ENCODE assay signal across 10 cellular contexts in genomic region chr13:110869231-110869804, GRCh38. TPM values are rescaled to one million over a fixed set of nuclear protein-coding genes. Genes with fewer than 3 reads are reported as not detected.
DNase-seq lines count a peak whose midpoint lies in the region; ATAC-seq, FAIRE-seq and TF ChIP-seq lines count a peak whose summit lies in the region.
"Had no signal": no experiment of that assay in that cellular context is flagged by ENCODE, and none has a peak within 500 bp of the region (broad histone marks: within the 10 kb centered on the region; RNA-seq: fewer than 3 reads in every experiment).

No MANE protein-coding gene starts in this region.

- TF ChIP-seq EP300 in A549 (IDR thresholded peaks at IDR 0.05) = no peak

- H3K27ac Mint-ChIP-seq in dendritic cell treated with granulocyte-macrophage colony-stimulating factor and Interleukin-4, amounts not matched to agents 40 ng/mL and 50 ng/mL, for 4 days = peak overlapping the region; percentile 80
- H3K27ac Mint-ChIP-seq: activated naive CD4-positive, alpha-beta T cell treated with anti-CD3 and anti-CD28 coated beads, Interleukin-2, amount 10 ng/mL, durations not matched to agents 7 days and 5 days had no signal

- TF ChIP-seq RAD21 in A549 (conservative IDR thresholded peaks at IDR 0.05 in 1 of 2, IDR thresholded peaks at IDR 0.05 in 1 of 2) = no peak

- H3K4me3 Mint-ChIP-seq in dendritic cell treated with granulocyte-macrophage colony-stimulating factor and Interleukin-4, amounts not matched to agents 40 ng/mL and 50 ng/mL, for 4 days = peak overlapping the region; percentile 59
- H3K4me3 Mint-ChIP-seq: activated naive CD4-positive, alpha-beta T cell treated with anti-CD3 and anti-CD28 coated beads, Interleukin-2, amount 10 ng/mL, durations not matched to agents 7 days and 5 days had no signal

- H3K36me3 Mint-ChIP-seq in dendritic cell treated with granulocyte-macrophage colony-stimulating factor and Interleukin-4, amounts not matched to agents 40 ng/mL and 50 ng/mL, for 4 days (ENCODE audit: low read depth) = no peaks in the 10 kb centered on the region
- H3K36me3 Mint-ChIP-seq: activated naive CD4-positive, alpha-beta T cell treated with anti-CD3 and anti-CD28 coated beads, Interleukin-2, amount 10 ng/mL, durations not matched to agents 7 days and 5 days had no signal

- H3K9me3 ChIP-seq in A549 = no peaks in the 10 kb centered on the region

- no peak for TF ChIP-seq CTCF in A549 (IDR thresholded peaks at IDR 0.05)

- H3K4me1 ChIP-seq in A549 = peaks cover 17% of the 10 kb centered on the region

- peak overlapping the region; percentile 47 to 80; a peak in 4 of 6 replicates for H3K27ac ChIP-seq in A549

- ATAC-seq in A549 (no peak), HG03039 (IDR thresholded peaks at IDR 0.05; ENCODE audit: unreplicated experiment) (no peak)

- WGBS in A549 (ENCODE audit: missing lambda C conversion rate) = 93% methylated on average over 22 of the region's 22 CpGs

- intact Hi-C loops in dendritic cell treated with granulocyte-macrophage colony-stimulating factor and Interleukin-4, amounts not matched to agents 40 ng/mL and 50 ng/mL, for 4 days (cut with micrococcal nuclease) = no loop called here

- H3K4me1 Mint-ChIP-seq in dendritic cell treated with granulocyte-macrophage colony-stimulating factor and Interleukin-4, amounts not matched to agents 40 ng/mL and 50 ng/mL, for 4 days (ENCODE audit: low read depth) = peaks cover 20% of the 10 kb centered on the region

- peaks cover 32% of the 10 kb centered on the region for H3K27me3 Mint-ChIP-seq in dendritic cell treated with granulocyte-macrophage colony-stimulating factor and Interleukin-4, amounts not matched to agents 40 ng/mL and 50 ng/mL, for 4 days

- no peak for DNase-seq in A549 (ENCODE audit: low read depth in 1 of 2, low spot score in 1 of 2)
- DNase-seq in LHCN-M2 (ENCODE audit: low read depth) = peak; percentile 74
- peak; percentile 17 for DNase-seq in mucosa of gallbladder (ENCODE audit: low spot score)
- no peak for DNase-seq in activated effector memory CD4-positive, alpha-beta T cell treated with anti-CD3 and anti-CD28 coated beads, Interleukin-2, amount 50 U/mL, for 16 hours
- DNase-seq in NCI-H2227 treated with DMSO at 0.1 percent for 48 hours (lab: John Stamatoyannopoulos, UW) = no peak
- no peak for DNase-seq in kidney tubule cell (ENCODE audit: low spot score)
- DNase-seq: activated naive CD4-positive, alpha-beta T cell treated with anti-CD3 and anti-CD28 coated beads, Interleukin-2, amount 10 ng/mL, durations not matched to agents 7 days and 5 days; DND-41 had no signal

- POLR2A ChIA-PET in A549 (lab: Yijun Ruan, JAX) = interaction anchor here (1.6 to 2.6 kb wide), 2 partner anchors 154 to 157 kb away, joined by 8 to 14 read pairs; no protein-coding TSS in a partner anchor

- CTCF ChIA-PET in A549 (lab: Yijun Ruan, JAX) = no interaction called here

- no peak overlapping the region for H3K4me3 ChIP-seq in A549

- no peaks in the 10 kb centered on the region for H3K9me3 Mint-ChIP-seq in dendritic cell treated with granulocyte-macrophage colony-stimulating factor and Interleukin-4, amounts not matched to agents 40 ng/mL and 50 ng/mL, for 4 days
- H3K9me3 Mint-ChIP-seq: activated naive CD4-positive, alpha-beta T cell treated with anti-CD3 and anti-CD28 coated beads, Interleukin-2, amount 10 ng/mL, durations not matched to agents 7 days and 5 days had no signal

- TF ChIP-seq POLR2A in A549 (IDR thresholded peaks at IDR 0.05; ENCODE audit: low read length) = no peak

- peak overlapping the region; percentile 90; the same call in 1 of the 3 replicates for H3K4me2 ChIP-seq in A549

- no peak for FAIRE-seq in A549 (lab: Jason Lieb, UNC)

TF ChIP-seq in A549, 52 proteins besides CTCF, POLR2A, EP300 and RAD21:
- TF ChIP-seq EHMT2 (IDR thresholded peaks at IDR 0.05; ENCODE audit: low read depth) (no peak), RARB (CRISPR knock-in tag; IDR thresholded peaks at IDR 0.05) (no peak), RCOR1 (IDR thresholded peaks at IDR 0.05; ENCODE audit: low read depth, low read length) (no peak), HOXB13 (CRISPR knock-in tag; IDR thresholded peaks at IDR 0.05; ENCODE audit: low read depth) (no peak), MYC (IDR thresholded peaks at IDR 0.05; ENCODE audit: borderline replicate concordance, low read length) (no peak), BCL3 (IDR thresholded peaks at IDR 0.05) (no peak), PBX3 (IDR thresholded peaks at IDR 0.05) (no peak), NPAS2 (CRISPR knock-in tag; IDR thresholded peaks at IDR 0.05; ENCODE audit: borderline replicate concordance) (no peak), JUN (IDR thresholded peaks at IDR 0.05) (no peak), EHF (CRISPR knock-in tag; IDR thresholded peaks at IDR 0.05) (no peak), ESRRA (IDR thresholded peaks at IDR 0.05; ENCODE audit: borderline replicate concordance, low read length) (no peak), HDAC2 (IDR thresholded peaks at IDR 0.05) (no peak), MAX (IDR thresholded peaks at IDR 0.05) (no peak), HEYL (CRISPR knock-in tag; IDR thresholded peaks at IDR 0.05) (no peak), GATA3 (IDR thresholded peaks at IDR 0.05; ENCODE audit: borderline replicate concordance) (no peak)

RNA-seq across cellular contexts. Expression of gene ANKRD10, which starts 45.6 kb away (rescaled TPM):
- polyA plus RNA-seq in A549 (2011; rRNA removed) (60.2 and 66.0 TPM in 2 replicates), A549 (2017; fragmentation: RNase III; extraction: RNeasy Plus Mini Kit Qiagen cat#74134 plus additional on column Dnase treatment) (27.8 to 35.9 TPM (median 32.1 TPM) in 3 replicates)
- polyA plus RNA-seq in A549 (2012; cell fraction: cytosol; rRNA removed) = 23.3 and 26.1 TPM in 2 replicates
- 72.9 and 89.4 TPM in 2 replicates for polyA plus RNA-seq in A549 (2012; cell fraction: nucleus; rRNA removed)
- 56.5 and 92.3 TPM in 2 replicates for polyA minus RNA-seq in A549 (2011; rRNA and poly(A)+ RNA removed)
- total RNA-seq in LHCN-M2 (2014; rRNA removed) (186 and 510 TPM in 2 replicates), mucosa of gallbladder (139 TPM)
- polyA plus RNA-seq in LHCN-M2 (2012) = 37.9 TPM

Comparison
In these comparisons a context has a peak if more than half of its experiments do, and no peak if none do; other contexts are left out.
1. DNase-seq: peak in LHCN-M2 (single experiment) and mucosa of gallbladder (single experiment); none in A549 (0 of 2), activated effector memory CD4-positive, alpha-beta T cell treated with anti-CD3 and anti-CD28 coated beads, Interleukin-2, amount 50 U/mL, for 16 hours (single experiment), NCI-H2227 treated with DMSO at 0.1 percent for 48 hours (single experiment) and kidney tubule cell (single experiment).